ENCODE assay signal across 9 cellular contexts in the genomic region with DNA sequence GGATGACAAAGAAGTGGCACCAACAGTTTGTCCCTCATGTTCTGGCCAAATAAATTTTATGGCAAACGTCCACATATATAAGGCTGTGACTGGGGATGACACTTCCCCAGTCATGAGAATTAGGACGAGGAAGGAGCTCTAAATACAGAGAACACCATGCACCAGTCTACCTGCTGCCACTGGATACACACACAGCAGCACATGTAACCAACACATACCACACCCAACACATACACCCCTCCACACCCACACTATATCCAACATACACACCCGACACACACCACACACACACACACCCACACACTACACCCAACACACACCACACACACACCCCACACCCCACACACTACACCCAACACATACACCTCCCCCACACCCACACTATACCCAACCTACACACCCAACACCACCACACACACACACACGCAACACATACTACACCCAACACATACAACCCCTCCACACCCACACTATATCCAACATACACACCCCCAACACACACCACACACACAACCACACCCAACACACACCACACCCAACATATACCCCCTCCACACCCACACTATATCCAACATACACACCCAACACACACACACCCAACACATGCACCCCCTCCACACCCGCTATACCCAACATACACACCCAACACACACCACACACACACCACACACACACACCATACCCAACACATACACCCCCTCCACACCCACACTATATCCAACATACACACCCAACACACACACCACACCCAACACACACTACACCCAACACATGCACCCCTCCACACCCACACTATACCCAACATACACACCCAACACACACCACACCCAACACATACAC.
A peak's percentile ranks its signal among the peaks of the same experiment; 100 is the strongest.
DNase-seq lines count a peak whose midpoint lies in the region; ATAC-seq and TF ChIP-seq lines count a peak whose summit lies in the region.
"Had no signal": no experiment of that assay in that cellular context is flagged by ENCODE, and none has a peak within 500 bp of the region (broad histone marks: within the 10 kb centered on the region; RNA-seq: fewer than 3 reads in every experiment).

No MANE protein-coding gene starts in this region.

- no peak for TF ChIP-seq CTCF in coronary artery (IDR thresholded peaks at IDR 0.05)
- no peak for TF ChIP-seq CTCF in prostate gland (IDR thresholded peaks at IDR 0.05)

- TF ChIP-seq POLR2A in prostate gland (IDR thresholded peaks at IDR 0.05) = no peak

- H3K4me3 ChIP-seq in coronary artery = no peak overlapping the region
- no peak overlapping the region for H3K4me3 ChIP-seq in prostate gland

- no peaks in the 10 kb centered on the region for H3K36me3 ChIP-seq in prostate gland

- DNase-seq in coronary artery (ENCODE audit: low spot score) (no peak), prostate gland (ENCODE audit: low spot score) (no peak), NCI-H2196 treated with DMSO at 0.1 percent for 48 hours (lab: John Stamatoyannopoulos, UW; ENCODE audit: unreplicated experiment) (no peak), DMS53 treated with DMSO at 0.1 percent for 48 hours (lab: John Stamatoyannopoulos, UW; ENCODE audit: unreplicated experiment) (no peak)
- no peak for DNase-seq in stimulated activated CD4-positive, alpha-beta T cell treated with anti-CD3 and anti-CD28 coated beads, Interleukin-2, amount 100 ng/mL, for 48 hours
- DNase-seq in NK-92 treated with Interleukin-12 subunit alpha and Interleukin-12 subunit beta, amount 100 ng/mL, for 24 hours (lab: John Stamatoyannopoulos, UW) = no peak
- DNase-seq: NCI-H2171 had no signal

- ATAC-seq in GM19328 (IDR thresholded peaks at IDR 0.05; ENCODE audit: unreplicated experiment) (peak; percentile 15), HG02938 (IDR thresholded peaks at IDR 0.05; ENCODE audit: unreplicated experiment) (peak; percentile 17)

- peak overlapping the region; percentile 21 to 71 for H3K27ac ChIP-seq in coronary artery
- peak overlapping the region; percentile 11 to 48 for H3K27ac ChIP-seq in prostate gland

- WGBS in prostate gland = 70% methylated on average over 5 of the region's 5 CpGs

- no peaks in the 10 kb centered on the region for H3K27me3 ChIP-seq in prostate gland (replicated peaks; ENCODE audit: insufficient read depth)

- intact Hi-C loops in prostate gland (cut with DNase I) = no loop called here

- peaks cover 18% of the 10 kb centered on the region for H3K4me1 ChIP-seq in prostate gland (replicated peaks)

- no peaks in the 10 kb centered on the region for H3K9me3 ChIP-seq in prostate gland
